Comparison of ENCODE assay signal across 2 cellular contexts in genomic region chr6:73343164-73343563, GRCh38.
TF ChIP-seq lines count a peak whose summit lies in the region.

No MANE protein-coding gene starts in this region.

TF ChIP-seq in HEK293, 187 proteins besides CTCF, POLR2A, EP300 and RAD21:
- TF ChIP-seq ZNF701 (tag by site-specific recombination; IDR thresholded peaks at IDR 0.05) (no peak), YY2 (tag by site-specific recombination; IDR thresholded peaks at IDR 0.05) (no peak), PRDM10 (tag by site-specific recombination; IDR thresholded peaks at IDR 0.05) (peak; percentile 80)

TF ChIP-seq in K562, 482 proteins besides CTCF, POLR2A, EP300 and RAD21:
- TF ChIP-seq ZNF316 (IDR thresholded peaks at IDR 0.05) (0 out of 2 replicates have a peak, but pooled peaks have one; percentile 4), PRDM10 (IDR thresholded peaks at IDR 0.05; ENCODE audit: partially characterized antibody) (peak; percentile 76), FOXK1 (CRISPR knock-in tag; IDR thresholded peaks at IDR 0.05; ENCODE audit: borderline replicate concordance) (no peak)
TF ChIP-seq in K562: peak in this region for 2.
